Comparison of ENCODE assay signal across 8 cellular contexts in genomic region chr19:8319807-8320520, GRCh38. TPM values are rescaled to one million over a fixed set of nuclear protein-coding genes. Genes with fewer than 3 reads are reported as not detected.
A peak's percentile ranks its signal among the peaks of the same experiment; 100 is the strongest.
DNase-seq lines count a peak whose midpoint lies in the region; ATAC-seq and TF ChIP-seq lines count a peak whose summit lies in the region.

No MANE protein-coding gene starts in this region.

- peaks cover 74% of the 10 kb centered on the region for H3K36me3 Mint-ChIP-seq in activated T-helper 17 cell treated with anti-CD3 and anti-CD28 coated beads, Interleukin-2, amount 50 U/mL, for 72 hours (ENCODE audit: low read depth)
- H3K36me3 Mint-ChIP-seq in stimulated activated effector memory CD8-positive, alpha-beta T cell treated with anti-CD3 and anti-CD28 coated beads, Interleukin-12 subunit alpha, Interleukin-12 subunit beta, amount 100 ng/mL, for 72 hours: peaks cover 74% of the 10 kb centered on the region

- no CpG with 5 or more reads among the region's 19 CpGs for WGBS in iPS DF 6.9 (ENCODE audit: insufficient coverage, insufficient read length)

- peaks cover 5% of the 10 kb centered on the region for H3K4me1 ChIP-seq in iPS DF 6.9 (ENCODE audit: control insufficient read depth, insufficient read depth, low read length)

- no peaks in the 10 kb centered on the region for H3K9me3 Mint-ChIP-seq in activated T-helper 17 cell treated with anti-CD3 and anti-CD28 coated beads, Interleukin-2, amount 50 U/mL, for 72 hours
- H3K9me3 Mint-ChIP-seq in stimulated activated effector memory CD8-positive, alpha-beta T cell treated with anti-CD3 and anti-CD28 coated beads, Interleukin-12 subunit alpha, Interleukin-12 subunit beta, amount 100 ng/mL, for 72 hours: no peaks in the 10 kb centered on the region

- peak overlapping the region; percentile 87 for H3K27ac ChIP-seq in HL-60 (replicated peaks)
- no peak overlapping the region for H3K27ac ChIP-seq in iPS DF 6.9 (ENCODE audit: low read length)

- H3K4me3 ChIP-seq in HL-60 (replicated peaks; ENCODE audit: insufficient read depth, low read length) (peak overlapping the region; percentile 99), iPS DF 6.9 (ENCODE audit: low read length) (peak overlapping the region; percentile 89; the same call in 1 of the 2 replicates)

- DNase-seq in HL-60 (ENCODE audit: low read depth in 1 of 2, low spot score in 1 of 2) (no peak), iPS DF 6.9 (ENCODE audit: low read depth, low spot score) (no peak), NCI-H2196 (lab: John Stamatoyannopoulos, UW; ENCODE audit: unreplicated experiment) (no peak), SIG-M5 (lab: John Stamatoyannopoulos, UW) (no peak)
- DNase-seq in stimulated activated effector memory CD8-positive, alpha-beta T cell treated with anti-CD3 and anti-CD28 coated beads, Interleukin-12 subunit alpha, Interleukin-12 subunit beta, amount 100 ng/mL, for 72 hours (ENCODE audit: low spot score in 2 of 2): no peak
- no peak for DNase-seq in activated CD4-positive, alpha-beta T cell treated with anti-CD3 and anti-CD28 coated beads for 4 hours

- peak overlapping the region; percentile 100 for H3K4me3 Mint-ChIP-seq in activated T-helper 17 cell treated with anti-CD3 and anti-CD28 coated beads, Interleukin-2, amount 50 U/mL, for 72 hours
- H3K4me3 Mint-ChIP-seq in stimulated activated effector memory CD8-positive, alpha-beta T cell treated with anti-CD3 and anti-CD28 coated beads, Interleukin-12 subunit alpha, Interleukin-12 subunit beta, amount 100 ng/mL, for 72 hours: peak overlapping the region; percentile 97

- peaks cover 5% of the 10 kb centered on the region for H3K4me1 Mint-ChIP-seq in activated T-helper 17 cell treated with anti-CD3 and anti-CD28 coated beads, Interleukin-2, amount 50 U/mL, for 72 hours
- peaks cover 18% of the 10 kb centered on the region for H3K4me1 Mint-ChIP-seq in stimulated activated effector memory CD8-positive, alpha-beta T cell treated with anti-CD3 and anti-CD28 coated beads, Interleukin-12 subunit alpha, Interleukin-12 subunit beta, amount 100 ng/mL, for 72 hours

- H3K27ac Mint-ChIP-seq in activated T-helper 17 cell treated with anti-CD3 and anti-CD28 coated beads, Interleukin-2, amount 50 U/mL, for 72 hours: peak overlapping the region; percentile 100
- H3K27ac Mint-ChIP-seq in stimulated activated effector memory CD8-positive, alpha-beta T cell treated with anti-CD3 and anti-CD28 coated beads, Interleukin-12 subunit alpha, Interleukin-12 subunit beta, amount 100 ng/mL, for 72 hours: peak overlapping the region; percentile 98

- no peaks in the 10 kb centered on the region for H3K9me3 ChIP-seq in iPS DF 6.9 (ENCODE audit: control insufficient read depth, insufficient read depth, low read length)

- no peaks in the 10 kb centered on the region for H3K27me3 Mint-ChIP-seq in activated T-helper 17 cell treated with anti-CD3 and anti-CD28 coated beads, Interleukin-2, amount 50 U/mL, for 72 hours

- H3K27me3 ChIP-seq in HL-60 (ENCODE audit: insufficient read depth, poor library complexity, severe bottlenecking) (no peaks in the 10 kb centered on the region), iPS DF 6.9 (ENCODE audit: control insufficient read depth, insufficient read depth, low read length) (no peaks in the 10 kb centered on the region)

- H3K36me3 ChIP-seq in iPS DF 6.9 (ENCODE audit: control insufficient read depth, insufficient read depth, low read length): peaks cover 20% of the 10 kb centered on the region

- ATAC-seq in activated T-helper 17 cell treated with anti-CD3 and anti-CD28 coated beads, Interleukin-2, amount 50 U/mL, for 72 hours (replicated peaks): no peak
- ATAC-seq in stimulated activated effector memory CD8-positive, alpha-beta T cell treated with anti-CD3 and anti-CD28 coated beads, Interleukin-12 subunit alpha, Interleukin-12 subunit beta, amount 100 ng/mL, for 72 hours: no peak
- ATAC-seq in HG02870 (IDR thresholded peaks at IDR 0.05; ENCODE audit: unreplicated experiment): no peak

- TF ChIP-seq CTCF in HL-60 (IDR thresholded peaks at IDR 0.05; ENCODE audit: insufficient read depth, low read length): no peak

RNA-seq across cellular contexts. Expression of gene NDUFA7, which starts 1.2 kb away (rescaled TPM):
- total RNA-seq in activated T-helper 17 cell treated with anti-CD3 and anti-CD28 coated beads, Interleukin-2, amount 50 U/mL, for 72 hours: 10 to 100 TPM; 42.6 to 51.3 TPM

RNA-seq across cellular contexts. Expression of gene RPS28, which starts 1.3 kb away (rescaled TPM):
- total RNA-seq in activated T-helper 17 cell treated with anti-CD3 and anti-CD28 coated beads, Interleukin-2, amount 50 U/mL, for 72 hours: 1,000 to 10,000 TPM; 2,364 to 2,621 TPM

RNA-seq across cellular contexts. Expression of gene CD320, which starts 11.8 kb away (rescaled TPM):
- total RNA-seq in activated T-helper 17 cell treated with anti-CD3 and anti-CD28 coated beads, Interleukin-2, amount 50 U/mL, for 72 hours: 10 to 100 TPM; 49.0 to 87.8 TPM

RNA-seq across cellular contexts. Expression of gene KANK3, which starts 23.1 kb away (rescaled TPM):
- 1 to 10 TPM; 1.4 to 6.3 TPM for total RNA-seq in activated T-helper 17 cell treated with anti-CD3 and anti-CD28 coated beads, Interleukin-2, amount 50 U/mL, for 72 hours

RNA-seq across cellular contexts. Expression of gene ANGPTL4, which starts 44.0 kb away (rescaled TPM):
- total RNA-seq in activated T-helper 17 cell treated with anti-CD3 and anti-CD28 coated beads, Interleukin-2, amount 50 U/mL, for 72 hours: 100 to 1,000 TPM in 1 of 2 donors, 1 to 10 TPM in 1; 4.8 to 120 TPM
